In the genomic region with DNA sequence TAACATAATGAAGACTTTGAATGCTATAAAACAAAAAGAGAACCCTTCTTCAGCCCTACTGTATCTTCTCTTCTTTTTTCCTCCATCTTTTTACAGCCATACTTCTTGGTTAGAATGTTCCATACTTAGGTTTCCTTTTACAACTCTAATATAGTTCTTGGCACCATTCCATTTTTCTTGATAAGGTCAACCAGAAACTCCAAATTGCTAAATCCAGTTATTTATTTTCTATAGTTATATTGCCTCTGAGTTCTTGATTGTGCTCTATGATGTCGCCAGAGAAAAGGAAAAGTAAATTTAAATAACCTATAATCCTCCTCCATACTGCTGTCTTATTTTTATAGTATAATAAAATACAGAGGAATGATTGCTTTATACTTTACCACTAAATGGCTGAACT, we compare ENCODE assay signal across 28 cellular contexts. TPM values are rescaled to one million over a fixed set of nuclear protein-coding genes. Genes with fewer than 3 reads are reported as not detected.
"Had no signal": no experiment of that assay in that cellular context is flagged by ENCODE, and none has a peak within 500 bp of the region (broad histone marks: within the 10 kb centered on the region; RNA-seq: fewer than 3 reads in every experiment).

No MANE protein-coding gene starts in this region.

- DNase-seq: activated CD4-positive, alpha-beta T cell treated with anti-CD3 and anti-CD28 coated beads for 4 hours; activated CD4-positive, alpha-beta T cell treated with anti-CD3 and anti-CD28 coated beads, Interleukin-2, amount 50 U/mL, for 4 hours; activated CD8-positive, alpha-beta memory T cell treated with anti-CD3 and anti-CD28 coated beads for 24 hours; activated effector memory CD4-positive, alpha-beta T cell treated with anti-CD3 and anti-CD28 coated beads, Interleukin-2, amount 50 U/mL, for 16 hours; activated naive CD4-positive, alpha-beta T cell treated with anti-CD3 and anti-CD28 coated beads for 36 hours; activated naive CD8-positive, alpha-beta T cell treated with anti-CD3 and anti-CD28 coated beads, Interleukin-2, amount 10 ng/mL, durations not matched to agents 7 days and 5 days; amygdala; caudate nucleus; endodermal cell; foreskin keratinocyte; heart left ventricle; islet precursor cell; left ventricle myocardium superior; naive B cell; nephron progenitor cell; ovary; retina; stimulated activated CD4-positive, alpha-beta T cell treated with anti-CD3 and anti-CD28 coated beads, Interleukin-1b, Interleukin-23, amount 100 ng/mL, for 48 hours; stimulated activated CD4-positive, alpha-beta T cell treated with anti-CD3 and anti-CD28 coated beads, Interleukin-4, amount 100 ng/mL, for 4 hours; stimulated activated CD8-positive, alpha-beta memory T cell treated with anti-CD3 and anti-CD28 coated beads, Interleukin-4, amount 100 ng/mL, for 48 hours; stomach; thyroid gland; upper lobe of left lung had no signal

- H3K4me1 ChIP-seq: esophagus muscularis mucosa, foreskin keratinocyte, stomach, thyroid gland, upper lobe of left lung, vagina had no signal

- H3K36me3 ChIP-seq: esophagus muscularis mucosa, heart left ventricle, ovary, thyroid gland, upper lobe of left lung, vagina had no signal

- H3K4me3 ChIP-seq: esophagus muscularis mucosa, heart left ventricle, ovary, smooth muscle cell, stomach, thyroid gland, upper lobe of left lung, vagina had no signal

- H3K27me3 ChIP-seq: esophagus muscularis mucosa, foreskin keratinocyte, heart left ventricle, ovary, stomach, thyroid gland, upper lobe of left lung, vagina had no signal

- ATAC-seq: foreskin keratinocyte; heart left ventricle; left ventricle myocardium superior; sciatic nerve; stimulated activated memory B cell treated with anti-CD40 and anti-IgM and Interleukin-4, amounts not matched to agents 10 μg/mL and 1 μg/mL and 100 μg/mL, for 72 hours had no signal

- H3K9me3 ChIP-seq: esophagus muscularis mucosa, heart left ventricle, ovary, stomach, thyroid gland, upper lobe of left lung, vagina had no signal

RNA-seq across cellular contexts. Expression of gene COL10A1, which starts 26.7 kb away (rescaled TPM):
- polyA plus RNA-seq: foreskin keratinocyte, smooth muscle cell, stomach had no signal
